28 cellular contexts compared by ENCODE assay signal in genomic region chr1:172630868-172631267, GRCh38. TPM values are rescaled to one million over a fixed set of nuclear protein-coding genes. Genes with fewer than 3 reads are reported as not detected.
DNase-seq lines count a peak whose midpoint lies in the region; ATAC-seq and TF ChIP-seq lines count a peak whose summit lies in the region.
"Had no signal": no experiment of that assay in that cellular context is flagged by ENCODE, and none has a peak within 500 bp of the region (broad histone marks: within the 10 kb centered on the region; RNA-seq: fewer than 3 reads in every experiment).

No MANE protein-coding gene starts in this region.

- no peaks in the 10 kb centered on the region for H3K36me3 Mint-ChIP-seq in stimulated activated naive CD8-positive, alpha-beta T cell treated with anti-CD3 and anti-CD28 coated beads, Interleukin-15, Interleukin-2, amounts not matched to agents 100 ng/mL and 50 ng/mL, for 24 hours (ENCODE audit: low read depth)
- H3K36me3 Mint-ChIP-seq: activated naive CD4-positive, alpha-beta T cell treated with anti-CD3 and anti-CD28 coated beads, Interleukin-2, amount 50 U/mL, for 24 hours had no signal

- H3K36me3 ChIP-seq in RWPE2 (ENCODE audit: low read depth): no peaks in the 10 kb centered on the region
- H3K36me3 ChIP-seq: ascending aorta, BLaER1, SJCRH30, stomach, tibial artery had no signal

- in situ Hi-C loops in GM13976 (cut with MboI; ENCODE audit: low sequenced_read_pairs, unreplicated experiment): no loop called here

- intact Hi-C loops in dorsolateral prefrontal cortex (cut with DNase I): no loop called here

- TF ChIP-seq CTCF in RWPE2 (IDR thresholded peaks at IDR 0.05; ENCODE audit: poor library complexity, severe bottlenecking) (no peak), fibroblast of the aortic adventitia (IDR thresholded peaks at IDR 0.05; ENCODE audit: insufficient read depth, low read length) (no peak), dorsolateral prefrontal cortex (IDR thresholded peaks at IDR 0.05 in 54 of 56, conservative IDR thresholded peaks at IDR 0.05 in 2 of 56; ENCODE audit: low read depth in 1 of 56, partially characterized antibody in 56 of 56) (no peak), GM13976 (IDR thresholded peaks at IDR 0.05; ENCODE audit: borderline replicate concordance, control extremely low read depth, extremely low read depth, insufficient read depth, missing control alignments) (no peak)

- no peak overlapping the region for H3K4me3 ChIP-seq in RWPE2 (ENCODE audit: severe bottlenecking)
- no peak overlapping the region for H3K4me3 ChIP-seq in fibroblast of the aortic adventitia (ENCODE audit: low read depth, low read length)
- H3K4me3 ChIP-seq in dorsolateral prefrontal cortex: no peak overlapping the region
- H3K4me3 ChIP-seq: ascending aorta, BLaER1, SJCRH30, stomach, tibial artery had no signal

- peaks cover 3% of the 10 kb centered on the region for H3K27me3 Mint-ChIP-seq in stimulated activated naive CD8-positive, alpha-beta T cell treated with anti-CD3 and anti-CD28 coated beads, Interleukin-15, Interleukin-2, amounts not matched to agents 100 ng/mL and 50 ng/mL, for 24 hours
- peaks cover 24% of the 10 kb centered on the region for H3K27me3 Mint-ChIP-seq in stimulated activated naive CD8-positive, alpha-beta T cell treated with anti-CD3 and anti-CD28 coated beads, Interleukin-15, amount 100 ng/mL, for 72 hours
- H3K27me3 Mint-ChIP-seq: activated naive CD4-positive, alpha-beta T cell treated with anti-CD3 and anti-CD28 coated beads, Interleukin-2, amount 50 U/mL, for 24 hours; progenitor cell of endocrine pancreas had no signal

- peak overlapping the region; percentile 50 for H3K27ac Mint-ChIP-seq in stimulated activated naive CD8-positive, alpha-beta T cell treated with anti-CD3 and anti-CD28 coated beads, Interleukin-15, Interleukin-2, amounts not matched to agents 100 ng/mL and 50 ng/mL, for 24 hours
- H3K27ac Mint-ChIP-seq in stimulated activated naive CD8-positive, alpha-beta T cell treated with anti-CD3 and anti-CD28 coated beads, Interleukin-15, amount 100 ng/mL, for 72 hours: no peak overlapping the region
- H3K27ac Mint-ChIP-seq: activated naive CD4-positive, alpha-beta T cell treated with anti-CD3 and anti-CD28 coated beads, Interleukin-2, amount 50 U/mL, for 24 hours; activated T-helper 17 cell treated with anti-CD3 and anti-CD28 coated beads, Interleukin-2, amount 50 U/mL, for 72 hours; endodermal cell; progenitor cell of endocrine pancreas had no signal

- H3K27ac ChIP-seq in RWPE2 (ENCODE audit: poor library complexity, severe bottlenecking): peak overlapping the region; percentile 58
- H3K27ac ChIP-seq in dorsolateral prefrontal cortex: no peak overlapping the region
- H3K27ac ChIP-seq: ascending aorta, BLaER1, SJCRH30, stomach, tibial artery had no signal

- ATAC-seq in stimulated activated naive CD8-positive, alpha-beta T cell treated with anti-CD3 and anti-CD28 coated beads, Interleukin-15, amount 100 ng/mL, for 72 hours: no peak
- ATAC-seq in RWPE2 (ENCODE audit: low read depth): no peak
- ATAC-seq: activated T-helper 17 cell treated with anti-CD3 and anti-CD28 coated beads, Interleukin-2, amount 50 U/mL, for 72 hours; esophagus mucosa; HCT116; left lobe of liver; Panc1 had no signal

- H3K9me3 Mint-ChIP-seq in stimulated activated naive CD8-positive, alpha-beta T cell treated with anti-CD3 and anti-CD28 coated beads, Interleukin-15, Interleukin-2, amounts not matched to agents 100 ng/mL and 50 ng/mL, for 24 hours: no peaks in the 10 kb centered on the region
- H3K9me3 Mint-ChIP-seq in stimulated activated naive CD8-positive, alpha-beta T cell treated with anti-CD3 and anti-CD28 coated beads, Interleukin-15, amount 100 ng/mL, for 72 hours: no peaks in the 10 kb centered on the region
- H3K9me3 Mint-ChIP-seq: activated naive CD4-positive, alpha-beta T cell treated with anti-CD3 and anti-CD28 coated beads, Interleukin-2, amount 50 U/mL, for 24 hours; activated T-helper 17 cell treated with anti-CD3 and anti-CD28 coated beads, Interleukin-2, amount 50 U/mL, for 72 hours had no signal

- peaks cover 19% of the 10 kb centered on the region for H3K4me1 ChIP-seq in RWPE2 (ENCODE audit: insufficient read depth, poor library complexity, severe bottlenecking)
- H3K4me1 ChIP-seq: ascending aorta, SJCRH30, stomach, tibial artery had no signal

- H3K27me3 ChIP-seq in RWPE2 (ENCODE audit: insufficient read depth, poor library complexity, severe bottlenecking): no peaks in the 10 kb centered on the region
- H3K27me3 ChIP-seq in dorsolateral prefrontal cortex: no peaks in the 10 kb centered on the region
- H3K27me3 ChIP-seq: ascending aorta, BLaER1, SJCRH30, stomach, tibial artery had no signal

- H3K4me1 Mint-ChIP-seq in stimulated activated naive CD8-positive, alpha-beta T cell treated with anti-CD3 and anti-CD28 coated beads, Interleukin-15, Interleukin-2, amounts not matched to agents 100 ng/mL and 50 ng/mL, for 24 hours (ENCODE audit: low read depth): peaks cover 57% of the 10 kb centered on the region
- peaks cover 43% of the 10 kb centered on the region for H3K4me1 Mint-ChIP-seq in stimulated activated naive CD8-positive, alpha-beta T cell treated with anti-CD3 and anti-CD28 coated beads, Interleukin-15, amount 100 ng/mL, for 72 hours

- H3K9me3 ChIP-seq in RWPE2 (ENCODE audit: severe bottlenecking): no peaks in the 10 kb centered on the region
- H3K9me3 ChIP-seq: ascending aorta, SJCRH30 had no signal

- no peak overlapping the region for H3K4me3 Mint-ChIP-seq in stimulated activated naive CD8-positive, alpha-beta T cell treated with anti-CD3 and anti-CD28 coated beads, Interleukin-15, Interleukin-2, amounts not matched to agents 100 ng/mL and 50 ng/mL, for 24 hours
- no peak overlapping the region for H3K4me3 Mint-ChIP-seq in stimulated activated naive CD8-positive, alpha-beta T cell treated with anti-CD3 and anti-CD28 coated beads, Interleukin-15, amount 100 ng/mL, for 72 hours
- H3K4me3 Mint-ChIP-seq: activated naive CD4-positive, alpha-beta T cell treated with anti-CD3 and anti-CD28 coated beads, Interleukin-2, amount 50 U/mL, for 24 hours; activated T-helper 17 cell treated with anti-CD3 and anti-CD28 coated beads, Interleukin-2, amount 50 U/mL, for 72 hours; endodermal cell had no signal

- DNase-seq in stimulated activated naive CD8-positive, alpha-beta T cell treated with anti-CD3 and anti-CD28 coated beads, Interleukin-15, amount 100 ng/mL, for 72 hours: no peak
- no peak for DNase-seq in RWPE2 (ENCODE audit: low spot score)
- peak; percentile 38 for DNase-seq in fibroblast of the aortic adventitia (ENCODE audit: low read depth)
- DNase-seq in dorsolateral prefrontal cortex: no peak
- no peak for DNase-seq in ureter (ENCODE audit: low spot score)
- no peak for DNase-seq in GM13976 (ENCODE audit: low spot score)
- DNase-seq: activated CD4-positive, alpha-beta T cell treated with anti-CD3 and anti-CD28 coated beads, Interleukin-2, amount 50 U/mL, for 4 hours; endodermal cell; GF-D8; mesendoderm; NCI-H1092; NCI-H1694 treated with DMSO at 0.1 percent for 48 hours; NCI-H2171 treated with DMSO at 0.1 percent for 48 hours; NCI-H524; SJCRH30; stomach; tibial artery had no signal

RNA-seq across cellular contexts. Expression of gene FASLG, which starts 28.0 kb away (rescaled TPM):
- not detected in 2 replicates for total RNA-seq in fibroblast of the aortic adventitia (ENCODE audit: low replicate concordance)
- under 1 TPM in 9 of 120 experiments, not detected in 111; 0.24 to 0.83 (median 0.43) TPM for total RNA-seq in dorsolateral prefrontal cortex
- 0.47 TPM for total RNA-seq in ureter
- total RNA-seq: ascending aorta, endodermal cell, esophagus mucosa, frontal cortex, left lobe of liver, progenitor cell of endocrine pancreas, SJCRH30, stomach had no signal
